In genomic region chr13:67763984-67764383, GRCh38 we compare ENCODE assay signal across 32 cellular contexts.
"Had no signal": no experiment of that assay in that cellular context is flagged by ENCODE, and none has a peak within 500 bp of the region (broad histone marks: within the 10 kb centered on the region; RNA-seq: fewer than 3 reads in every experiment).

No MANE protein-coding gene starts in this region.

- ATAC-seq: activated CD8-positive, alpha-beta T cell treated with anti-CD3 and anti-CD28 coated beads for 36 hours; activated naive CD4-positive, alpha-beta T cell treated with anti-CD3 and anti-CD28 coated beads, Interleukin-2, amount 50 U/mL, for 72 hours; activated T-cell treated with anti-CD3 and anti-CD28 coated beads, Interleukin-2, amount 50 U/mL, for 4 hours; activated T-cell treated with anti-CD3 and anti-CD28 coated beads, Interleukin-2, amount 50 U/mL, for 72 hours; activated T-helper 17 cell treated with anti-CD3 and anti-CD28 coated beads, Interleukin-2, amount 50 U/mL, for 72 hours; body of pancreas; T-cell; T-helper 17 cell had no signal

- H3K9me3 ChIP-seq: adrenal gland, body of pancreas, breast epithelium had no signal

- H3K36me3 ChIP-seq: adrenal gland, brain microvascular endothelial cell, breast epithelium had no signal

- H3K27me3 ChIP-seq: adrenal gland, body of pancreas, brain microvascular endothelial cell, breast epithelium had no signal

- H3K4me1 ChIP-seq: adrenal gland, body of pancreas, breast epithelium had no signal

- H3K4me3 ChIP-seq: adrenal gland, body of pancreas, breast epithelium had no signal

- H3K27ac ChIP-seq: adrenal gland, body of pancreas, brain microvascular endothelial cell, breast epithelium, VCaP had no signal

- DNase-seq: activated B cell treated with CpG ODN at 0.5 μM for 24 hours; activated CD4-positive, alpha-beta memory T cell treated with anti-CD3 and anti-CD28 coated beads for 36 hours; activated CD4-positive, alpha-beta T cell treated with anti-CD3 and anti-CD28 coated beads for 4 hours; activated CD4-positive, alpha-beta T cell treated with anti-CD3 and anti-CD28 coated beads, Interleukin-2, amount 10 ng/mL, durations not matched to agents 24 days and 14 days; activated CD4-positive, alpha-beta T cell treated with anti-CD3 and anti-CD28 coated beads, Interleukin-2, amount 50 U/mL, for 1 hour; activated CD4-positive, alpha-beta T cell treated with anti-CD3 and anti-CD28 coated beads, Interleukin-2, amount 50 U/mL, for 4 hours; activated CD4-positive, CD25-positive, alpha-beta regulatory T cell treated with anti-CD3 and anti-CD28 coated beads, Interleukin-2, amount 50 U/mL, for 72 hours; activated CD8-positive, alpha-beta memory T cell treated with anti-CD3 and anti-CD28 coated beads, Interleukin-2, amount 50 U/mL, for 4 hours; activated CD8-positive, alpha-beta T cell treated with anti-CD3 and anti-CD28 coated beads for 36 hours; activated effector memory CD4-positive, alpha-beta T cell treated with anti-CD3 and anti-CD28 coated beads, Interleukin-2, amount 50 U/mL, for 16 hours; activated gamma-delta T cell treated with Interleukin-2 at 50 U/mL for 16 hours; activated naive CD4-positive, alpha-beta T cell; activated naive CD4-positive, alpha-beta T cell treated with anti-CD3 and anti-CD28 coated beads for 36 hours; activated naive CD4-positive, alpha-beta T cell treated with anti-CD3 and anti-CD28 coated beads, Interleukin-2, amount 50 U/mL, for 16 hours; activated naive CD8-positive, alpha-beta T cell treated with anti-CD3 and anti-CD28 coated beads for 36 hours; activated T-cell treated with anti-CD3 and anti-CD28 coated beads for 4 hours; activated T-cell treated with anti-CD3 and anti-CD28 coated beads, Interleukin-2, amount 50 U/mL, for 1 hour; activated T-cell treated with anti-CD3 and anti-CD28 coated beads, Interleukin-2, amount 50 U/mL, for 4 hours; activated T-cell treated with anti-CD3 and anti-CD28 coated beads, Interleukin-2, amount 50 U/mL, for 72 hours; adrenal gland; amniotic stem cell; aorta; body of pancreas; brain microvascular endothelial cell; central memory CD4-positive, alpha-beta T cell; T-cell; T-helper 17 cell; T-helper 9 cell had no signal
